ENCODE assay signal across 35 cellular contexts in genomic region chr3:190174471-190174870, GRCh38. TPM values are rescaled to one million over a fixed set of nuclear protein-coding genes. Genes with fewer than 3 reads are reported as not detected.
"Had no signal": no experiment of that assay in that cellular context is flagged by ENCODE, and none has a peak within 500 bp of the region (broad histone marks: within the 10 kb centered on the region; RNA-seq: fewer than 3 reads in every experiment).

No MANE protein-coding gene starts in this region.

- H2AFZ ChIP-seq: PC-9 had no signal

- H3K9me3 Mint-ChIP-seq: activated CD4-positive, alpha-beta memory T cell treated with anti-CD3 and anti-CD28 coated beads for 36 hours; activated T-cell treated with anti-CD3 and anti-CD28 coated beads, Interleukin-2, amount 50 U/mL, for 72 hours; activated T-helper 17 cell treated with anti-CD3 and anti-CD28 coated beads, Interleukin-2, amount 50 U/mL, for 72 hours; central memory CD8-positive, alpha-beta T cell had no signal

- H3K4me1 ChIP-seq: colonic mucosa had no signal

- ATAC-seq: activated CD8-positive, alpha-beta memory T cell treated with anti-CD3 and anti-CD28 coated beads, Interleukin-2, amount 10 ng/mL, durations not matched to agents 7 days and 5 days; activated T-cell treated with anti-CD3 and anti-CD28 coated beads, Interleukin-2, amount 50 U/mL, for 72 hours; activated T-helper 17 cell treated with anti-CD3 and anti-CD28 coated beads, Interleukin-2, amount 50 U/mL, for 72 hours had no signal

- H3K4me3 ChIP-seq: cardiac muscle cell, colonic mucosa, MG63, PC-9 had no signal

- H3K4me2 ChIP-seq: PC-9 had no signal

- DNase-seq: activated CD4-positive, alpha-beta memory T cell treated with anti-CD3 and anti-CD28 coated beads for 36 hours; activated CD4-positive, alpha-beta T cell treated with anti-CD3 and anti-CD28 coated beads, Interleukin-2, amount 10 ng/mL, durations not matched to agents 7 days and 5 days; activated CD8-positive, alpha-beta memory T cell treated with anti-CD3 and anti-CD28 coated beads for 24 hours; activated CD8-positive, alpha-beta memory T cell treated with anti-CD3 and anti-CD28 coated beads, Interleukin-2, amount 10 ng/mL, durations not matched to agents 7 days and 5 days; activated effector memory CD4-positive, alpha-beta T cell treated with anti-CD3 and anti-CD28 coated beads, Interleukin-2, amount 50 U/mL, for 16 hours; activated naive CD4-positive, alpha-beta T cell; activated naive CD4-positive, alpha-beta T cell treated with anti-CD3 and anti-CD28 coated beads, Interleukin-2, amount 50 U/mL, for 16 hours; activated naive CD8-positive, alpha-beta T cell treated with anti-CD3 and anti-CD28 coated beads for 36 hours; activated T-cell treated with anti-CD3 and anti-CD28 coated beads, Interleukin-2, amount 50 U/mL, for 1 hour; activated T-cell treated with anti-CD3 and anti-CD28 coated beads, Interleukin-2, amount 50 U/mL, for 72 hours; amniotic stem cell; aorta; brain microvascular endothelial cell; colonic mucosa; MG63; NCI-H1048; NCI-H1105 treated with DMSO at 0.1 percent for 48 hours; NCI-H1436 treated with DMSO at 0.1 percent for 48 hours; NCI-H1694 treated with DMSO at 0.1 percent for 48 hours; NCI-H2029; NCI-H2171; NCI-H510A; NCI-H526; NCI-H748 treated with DMSO at 0.1 percent for 48 hours; PC-9; Right ventricle myocardium superior; SW 1271; T-helper 1 cell; T-helper 2 cell; T-helper 9 cell; WERI-Rb-1 had no signal

- H3K36me3 Mint-ChIP-seq: activated CD4-positive, alpha-beta memory T cell treated with anti-CD3 and anti-CD28 coated beads for 36 hours; activated CD8-positive, alpha-beta memory T cell treated with anti-CD3 and anti-CD28 coated beads, Interleukin-2, amount 10 ng/mL, durations not matched to agents 7 days and 5 days; activated naive CD8-positive, alpha-beta T cell treated with anti-CD3 and anti-CD28 coated beads for 36 hours had no signal

- H3K27me3 ChIP-seq: brain microvascular endothelial cell, cardiac muscle cell, colonic mucosa, MG63 had no signal

- H3K36me3 ChIP-seq: brain microvascular endothelial cell, cardiac muscle cell, colonic mucosa, MG63, WERI-Rb-1 had no signal

- H3K4me3 Mint-ChIP-seq: activated CD4-positive, alpha-beta memory T cell treated with anti-CD3 and anti-CD28 coated beads for 36 hours; activated CD4-positive, alpha-beta T cell treated with anti-CD3 and anti-CD28 coated beads, Interleukin-2, amount 10 ng/mL, durations not matched to agents 7 days and 5 days; activated CD8-positive, alpha-beta memory T cell treated with anti-CD3 and anti-CD28 coated beads, Interleukin-2, amount 10 ng/mL, durations not matched to agents 7 days and 5 days; activated naive CD8-positive, alpha-beta T cell treated with anti-CD3 and anti-CD28 coated beads for 36 hours; activated T-cell treated with anti-CD3 and anti-CD28 coated beads, Interleukin-2, amount 50 U/mL, for 72 hours; activated T-helper 17 cell treated with anti-CD3 and anti-CD28 coated beads, Interleukin-2, amount 50 U/mL, for 72 hours; central memory CD8-positive, alpha-beta T cell had no signal

- H3K9me3 ChIP-seq: colonic mucosa, MG63 had no signal

- H3K27me3 Mint-ChIP-seq: activated CD4-positive, alpha-beta memory T cell treated with anti-CD3 and anti-CD28 coated beads for 36 hours had no signal

- H3K27ac Mint-ChIP-seq: activated CD4-positive, alpha-beta memory T cell treated with anti-CD3 and anti-CD28 coated beads for 36 hours; activated CD4-positive, alpha-beta T cell treated with anti-CD3 and anti-CD28 coated beads, Interleukin-2, amount 10 ng/mL, durations not matched to agents 7 days and 5 days; activated CD8-positive, alpha-beta memory T cell treated with anti-CD3 and anti-CD28 coated beads, Interleukin-2, amount 10 ng/mL, durations not matched to agents 7 days and 5 days; activated naive CD8-positive, alpha-beta T cell treated with anti-CD3 and anti-CD28 coated beads for 36 hours; activated T-cell treated with anti-CD3 and anti-CD28 coated beads, Interleukin-2, amount 50 U/mL, for 72 hours; activated T-helper 17 cell treated with anti-CD3 and anti-CD28 coated beads, Interleukin-2, amount 50 U/mL, for 72 hours had no signal

- H3K27ac ChIP-seq: brain microvascular endothelial cell, cardiac muscle cell, colonic mucosa, PC-9, WERI-Rb-1 had no signal

RNA-seq across cellular contexts. Expression of gene P3H2, which starts 53.8 kb away (rescaled TPM):
- total RNA-seq: activated CD4-positive, alpha-beta memory T cell treated with anti-CD3 and anti-CD28 coated beads for 36 hours; activated CD4-positive, alpha-beta T cell treated with anti-CD3 and anti-CD28 coated beads, Interleukin-2, amount 10 ng/mL, durations not matched to agents 7 days and 5 days; activated CD8-positive, alpha-beta memory T cell treated with anti-CD3 and anti-CD28 coated beads, Interleukin-2, amount 10 ng/mL, durations not matched to agents 7 days and 5 days; activated naive CD8-positive, alpha-beta T cell treated with anti-CD3 and anti-CD28 coated beads for 36 hours; activated T-cell treated with anti-CD3 and anti-CD28 coated beads, Interleukin-2, amount 50 U/mL, for 72 hours; activated T-helper 17 cell treated with anti-CD3 and anti-CD28 coated beads, Interleukin-2, amount 50 U/mL, for 72 hours; OCI-LY7 had no signal
